ENCODE assay signal across 8 cellular contexts in the genomic region with DNA sequence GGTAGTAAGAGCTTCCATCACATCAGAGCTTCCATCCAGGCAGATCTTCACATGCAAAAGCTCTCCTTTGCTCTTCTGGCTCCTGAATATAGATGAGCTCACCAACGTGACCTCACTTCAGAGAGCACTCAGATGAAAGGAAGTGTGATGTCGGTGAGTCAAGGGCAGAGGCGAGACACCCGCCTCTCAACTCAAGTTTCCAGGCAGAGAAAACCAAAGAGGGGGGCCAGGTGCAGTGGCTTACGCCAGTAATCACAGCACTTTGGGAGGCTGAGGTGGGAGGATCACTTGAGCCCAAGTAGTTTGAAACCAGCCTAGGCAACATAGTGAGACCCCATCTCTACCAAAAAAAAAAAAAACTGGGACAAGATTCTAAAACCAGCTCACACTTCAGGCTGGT.
DNase-seq lines count a peak whose midpoint lies in the region; ATAC-seq and TF ChIP-seq lines count a peak whose summit lies in the region.

No MANE protein-coding gene starts in this region.

- H3K4me2 ChIP-seq in IMR-90 (ENCODE audit: low read depth, low read length): peak overlapping the region; percentile 6

- H3K4me3 ChIP-seq in IMR-90 (ENCODE audit: insufficient read depth, low read depth, low read length) (no peak overlapping the region), fibroblast of the aortic adventitia (ENCODE audit: low read depth, low read length) (no peak overlapping the region)

- CTCF ChIA-PET in IMR-90 (lab: Yijun Ruan, JAX): interaction anchor here (0.6 to 1.3 kb wide), 3 partner anchors 12 to 104 kb away, joined by 3 to 4 read pairs (median 4); no protein-coding TSS in a partner anchor

- no peak overlapping the region for H3K9ac ChIP-seq in IMR-90 (ENCODE audit: low read depth, low read length)

- in situ Hi-C loops in IMR-90 (cut with MboI; ENCODE audit: low sequenced_read_pairs): no loop called here

- H3K4ac ChIP-seq in IMR-90 (ENCODE audit: low read depth, low read length): peak overlapping the region; percentile 46

- peak overlapping the region; percentile 39 for H4K91ac ChIP-seq in IMR-90 (ENCODE audit: insufficient read depth, low read depth, low read length)

- no CpG with 5 or more reads among the region's 5 CpGs for WGBS in IMR-90 (ENCODE audit: extremely low coverage in 2 of 2, insufficient read length in 1 of 2), 2 experiments

- H2BK5ac ChIP-seq in IMR-90 (ENCODE audit: low read depth, low read length, poor library complexity, severe bottlenecking): peak overlapping the region; percentile 69

- peak overlapping the region; percentile 65 for H2BK20ac ChIP-seq in IMR-90 (ENCODE audit: low read depth, low read length)

- peak overlapping the region; percentile 15 for H3K14ac ChIP-seq in IMR-90 (replicated peaks; ENCODE audit: low read depth, low read length)

- no peaks in the 10 kb centered on the region for H4K20me1 ChIP-seq in IMR-90 (ENCODE audit: insufficient read depth, low read length)

- DNase-seq in IMR-90 (peak; percentile 78), fibroblast of the aortic adventitia (ENCODE audit: low read depth) (peak; percentile 57), cortex of kidney (lab: John Stamatoyannopoulos, UW) (no peak), epidermal melanocyte (ENCODE audit: insufficient read length, low spot score) (no peak)
- DNase-seq in activated CD8-positive, alpha-beta memory T cell treated with anti-CD3 and anti-CD28 coated beads for 4 hours (ENCODE audit: low read depth in 2 of 2): peak; percentile 54 to 71
- DNase-seq in stimulated activated CD4-positive, alpha-beta T cell treated with anti-CD3 and anti-CD28 coated beads, Interleukin-15, amount 100 ng/mL, for 24 hours: peak; percentile 84

- H3K56ac ChIP-seq in IMR-90 (ENCODE audit: extremely low read depth, insufficient read depth, low read length): 0 out of 2 replicates have a peak overlapping the region, but pooled peaks have one; percentile 0

- no peaks in the 10 kb centered on the region for H3K27me3 ChIP-seq in IMR-90 (ENCODE audit: control insufficient read depth, insufficient read depth, low read length)

- peak overlapping the region; percentile 48 for H3K27ac ChIP-seq in IMR-90 (ENCODE audit: insufficient read depth, low read length)

- dilution Hi-C loops in IMR-90 (cut with HindIII; ENCODE audit: low sequenced_read_pairs, unreplicated experiment): no loop called here

- peak overlapping the region; percentile 69 for H2AK5ac ChIP-seq in IMR-90 (ENCODE audit: low read depth, low read length)

- POLR2A ChIA-PET in IMR-90 (lab: Charles Lee; ENCODE audit: unreplicated experiment): interaction anchor here (0.6 to 1.5 kb wide), 4 partner anchors 48 to 610 kb away, joined by 3 to 8 read pairs (median 3); a partner anchor contains a TSS

- H2AK9ac ChIP-seq in IMR-90 (replicated peaks; ENCODE audit: low read depth, low read length, poor library complexity): peak overlapping the region; percentile 39

- TF ChIP-seq CTCF in IMR-90 (conservative IDR thresholded peaks at IDR 0.05; ENCODE audit: low read depth, low read length): no peak
- TF ChIP-seq CTCF in fibroblast of the aortic adventitia (IDR thresholded peaks at IDR 0.05; ENCODE audit: insufficient read depth, low read length): no peak

- H3K23ac ChIP-seq in IMR-90 (ENCODE audit: low read depth, low read length): no peak overlapping the region

- peaks cover 4% of the 10 kb centered on the region for H3K4me1 ChIP-seq in IMR-90 (ENCODE audit: control insufficient read depth, insufficient read depth, low read length)

- ATAC-seq in GM18873 (IDR thresholded peaks at IDR 0.05; ENCODE audit: low FRiP score, unreplicated experiment) (peak; percentile 57), IMR-90 (ENCODE audit: low read depth) (peak; percentile 34), GM21786 (IDR thresholded peaks at IDR 0.05; ENCODE audit: unreplicated experiment) (no peak)

- no peak for TF ChIP-seq POLR2A in IMR-90 (IDR thresholded peaks at IDR 0.05; ENCODE audit: low read depth, low read length)

- peak overlapping the region; percentile 33 for H4K5ac ChIP-seq in IMR-90 (ENCODE audit: low read depth, low read length)

- intact Hi-C loops in IMR-90 (cut with micrococcal nuclease): loop anchor here (5.0 kb wide), 1 partner anchor 122 kb away; no protein-coding TSS in a partner anchor

- H3K18ac ChIP-seq in IMR-90 (ENCODE audit: low read depth, low read length): peak overlapping the region; percentile 19

- no TSS peak for BruUV-seq in IMR-90 (replicated peaks; lab: Mats Ljungman, UMichigan)

- no peak for TF ChIP-seq RAD21 in IMR-90 (IDR thresholded peaks at IDR 0.05; ENCODE audit: low read length)

- H3K79me1 ChIP-seq in IMR-90 (ENCODE audit: low read depth in 1 of 2, low read length in 2 of 2): no peaks in the 10 kb centered on the region; a peak in 1 of 4 replicates

- H3K9me3 ChIP-seq in IMR-90 (ENCODE audit: control insufficient read depth, insufficient read depth, low read length): no peaks in the 10 kb centered on the region

- H3K9me1 ChIP-seq in IMR-90 (ENCODE audit: insufficient read depth, low read length): peaks cover 2% of the 10 kb centered on the region

- H2AFZ ChIP-seq in IMR-90 (replicated peaks; ENCODE audit: low read length, poor library complexity): peak overlapping the region; percentile 64

- peak overlapping the region; percentile 54 for H2BK15ac ChIP-seq in IMR-90 (ENCODE audit: low read depth, low read length)

- H2BK120ac ChIP-seq in IMR-90 (ENCODE audit: low read depth, low read length): peak overlapping the region; percentile 67

- H3K36me3 ChIP-seq in IMR-90 (ENCODE audit: control insufficient read depth, insufficient read depth, low read length): no peaks in the 10 kb centered on the region

- peak overlapping the region in 1 of 2 experiments; percentile 29; a peak in 2 of 4 replicates for H4K8ac ChIP-seq in IMR-90 (ENCODE audit: low read depth in 2 of 2, low read length in 2 of 2)

TF ChIP-seq in IMR-90, 13 proteins besides CTCF, POLR2A, EP300 and RAD21:
- TF ChIP-seq BHLHE40 (IDR thresholded peaks at IDR 0.05; ENCODE audit: low read depth, low read length) (0 out of 2 replicates have a peak, but pooled peaks have one; percentile 13), CEBPB (IDR thresholded peaks at IDR 0.05; ENCODE audit: low read depth, low read length) (no peak)

Comparison
In these comparisons a context has a peak if more than half of its experiments do, and no peak if none do; other contexts are left out.
1. DNase-seq: peak in IMR-90 (single experiment), activated CD8-positive, alpha-beta memory T cell treated with anti-CD3 and anti-CD28 coated beads for 4 hours (2 of 2), fibroblast of the aortic adventitia (single experiment) and stimulated activated CD4-positive, alpha-beta T cell treated with anti-CD3 and anti-CD28 coated beads, Interleukin-15, amount 100 ng/mL, for 24 hours (single experiment); none in cortex of kidney (single experiment) and epidermal melanocyte (single experiment).